ENCODE assay signal across 8 cellular contexts in genomic region chr15:64702816-64703631, GRCh38.
DNase-seq lines count a peak whose midpoint lies in the region; ATAC-seq and TF ChIP-seq lines count a peak whose summit lies in the region.

No MANE protein-coding gene starts in this region.

- intact Hi-C loops in dorsolateral prefrontal cortex (cut with DNase I) = no loop called here
- intact Hi-C loops in lower lobe of right lung (cut with DNase I) = no loop called here

- no peaks in the 10 kb centered on the region for H3K9me3 ChIP-seq in lower lobe of right lung

- DNase-seq in C1 segment of cervical spinal cord (lab: John Stamatoyannopoulos, UW) (peak; percentile 68 to 99 (median 95)), HL-60 (ENCODE audit: low read depth in 1 of 2, low spot score in 1 of 2) (peak; percentile 73 to 95), NCI-H82 treated with DMSO at 0.1 percent for 48 hours (lab: John Stamatoyannopoulos, UW; ENCODE audit: unreplicated experiment) (peak; percentile 88), dorsolateral prefrontal cortex (peak; percentile 96 to 99 (median 98)), lower lobe of right lung (peak; percentile 98)
- peak; percentile 96 for DNase-seq in activated CD4-positive, alpha-beta memory T cell treated with anti-CD3 and anti-CD28 coated beads, Interleukin-2, amount 10 ng/mL, durations not matched to agents 7 days and 5 days
- peak; percentile 95 to 98 for DNase-seq in stimulated activated CD4-positive, alpha-beta T cell treated with anti-CD3 and anti-CD28 coated beads, Interleukin-4, amount 100 ng/mL, for 48 hours (ENCODE audit: low read depth in 2 of 2)

- CTCF ChIA-PET in activated CD4-positive, alpha-beta memory T cell treated with anti-CD3 and anti-CD28 coated beads, Interleukin-2, amount 10 ng/mL, durations not matched to agents 7 days and 5 days (lab: Charles Lee) = interaction anchor here (0.7 kb wide), 1 partner anchor 134 kb away, joined by 3 read pairs; no protein-coding TSS in a partner anchor

- ATAC-seq in GM19438 (IDR thresholded peaks at IDR 0.05; ENCODE audit: low read depth, unreplicated experiment) = peak; percentile 80
- peak; percentile 97 to 98 for ATAC-seq in lower lobe of right lung

- H3K27me3 ChIP-seq in HL-60 (ENCODE audit: insufficient read depth, poor library complexity, severe bottlenecking) = no peaks in the 10 kb centered on the region
- H3K27me3 ChIP-seq in dorsolateral prefrontal cortex = no peaks in the 10 kb centered on the region
- H3K27me3 ChIP-seq in lower lobe of right lung (ENCODE audit: low read depth) = no peaks in the 10 kb centered on the region

- TF ChIP-seq CTCF in HL-60 (IDR thresholded peaks at IDR 0.05; ENCODE audit: insufficient read depth, low read length) = no peak
- peak in 29 of 56 donors; percentile 6 to 50 (median 22) for TF ChIP-seq CTCF in dorsolateral prefrontal cortex (IDR thresholded peaks at IDR 0.05 in 54 of 56, conservative IDR thresholded peaks at IDR 0.05 in 2 of 56; ENCODE audit: low read depth in 1 of 56, partially characterized antibody in 56 of 56)
- TF ChIP-seq CTCF in lower lobe of right lung (IDR thresholded peaks at IDR 0.05) = no peak

- H3K27ac ChIP-seq in HL-60 (replicated peaks) (peak overlapping the region; percentile 72), dorsolateral prefrontal cortex (peak overlapping the region; percentile 63 to 99 (median 97)), lower lobe of right lung (peak overlapping the region; percentile 90)

- H3K36me3 Mint-ChIP-seq in activated CD4-positive, alpha-beta memory T cell treated with anti-CD3 and anti-CD28 coated beads, Interleukin-2, amount 10 ng/mL, durations not matched to agents 7 days and 5 days (ENCODE audit: low read depth) = peaks cover 13% of the 10 kb centered on the region

- H3K9me3 Mint-ChIP-seq in activated CD4-positive, alpha-beta memory T cell treated with anti-CD3 and anti-CD28 coated beads, Interleukin-2, amount 10 ng/mL, durations not matched to agents 7 days and 5 days = no peaks in the 10 kb centered on the region

- H3K4me3 Mint-ChIP-seq in activated CD4-positive, alpha-beta memory T cell treated with anti-CD3 and anti-CD28 coated beads, Interleukin-2, amount 10 ng/mL, durations not matched to agents 7 days and 5 days = peak overlapping the region; percentile 84

- H3K4me1 Mint-ChIP-seq in activated CD4-positive, alpha-beta memory T cell treated with anti-CD3 and anti-CD28 coated beads, Interleukin-2, amount 10 ng/mL, durations not matched to agents 7 days and 5 days = peaks cover 52% of the 10 kb centered on the region

- POLR2A ChIA-PET in activated CD4-positive, alpha-beta memory T cell treated with anti-CD3 and anti-CD28 coated beads, Interleukin-2, amount 10 ng/mL, durations not matched to agents 7 days and 5 days (lab: Charles Lee) = interaction anchor here (1.3 kb wide), 1 partner anchor 13 kb away, joined by 5 read pairs; no protein-coding TSS in a partner anchor

- H3K4me3 ChIP-seq in HL-60 (replicated peaks; ENCODE audit: insufficient read depth, low read length) = peak overlapping the region; percentile 95
- H3K4me3 ChIP-seq in dorsolateral prefrontal cortex = peak overlapping the region; percentile 51 to 98 (median 88)
- peak overlapping the region; percentile 82 for H3K4me3 ChIP-seq in lower lobe of right lung

- H3K4me1 ChIP-seq in lower lobe of right lung = peaks cover 48% of the 10 kb centered on the region

- peak overlapping the region; percentile 66 for H3K27ac Mint-ChIP-seq in activated CD4-positive, alpha-beta memory T cell treated with anti-CD3 and anti-CD28 coated beads, Interleukin-2, amount 10 ng/mL, durations not matched to agents 7 days and 5 days

- no peaks in the 10 kb centered on the region for H3K36me3 ChIP-seq in lower lobe of right lung

- H3K27me3 Mint-ChIP-seq in activated CD4-positive, alpha-beta memory T cell treated with anti-CD3 and anti-CD28 coated beads, Interleukin-2, amount 10 ng/mL, durations not matched to agents 7 days and 5 days = no peaks in the 10 kb centered on the region

Comparison
In these comparisons a context has a peak if more than half of its experiments do, and no peak if none do; other contexts are left out.
1. Peak in every context shown above with its lines: DNase-seq, ATAC-seq, H3K4me3 ChIP-seq and H3K27ac ChIP-seq.
2. CTCF ChIP-seq: peak in dorsolateral prefrontal cortex (29 of 56); none in HL-60 (single experiment) and lower lobe of right lung (single experiment).